ENCODE assay signal across 2 cellular contexts in the genomic region with DNA sequence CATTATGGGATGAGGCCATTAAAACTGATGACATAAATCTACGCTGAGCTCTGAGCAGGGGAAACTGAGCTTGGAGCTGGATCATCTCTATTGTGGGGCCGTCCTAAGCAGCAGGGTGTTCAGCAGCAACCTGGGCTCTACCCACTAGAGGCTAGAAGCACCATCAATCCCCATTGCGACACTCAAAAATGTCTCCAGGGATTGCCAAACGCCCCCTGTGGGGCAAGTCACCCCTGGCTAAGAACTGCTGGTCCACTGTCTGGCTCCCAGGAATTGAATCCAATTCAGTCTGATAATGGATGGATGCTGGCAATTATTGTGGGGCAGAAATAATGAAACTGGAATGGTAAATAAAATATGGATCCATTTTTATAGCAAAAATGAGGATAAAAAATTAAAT.
TF ChIP-seq lines count a peak whose summit lies in the region.

No MANE protein-coding gene starts in this region.

TF ChIP-seq in A549, 52 proteins besides CTCF, POLR2A, EP300 and RAD21 (continued from another document):
- peak; percentile 61 to 82; a peak in 3 of 4 replicates for TF ChIP-seq CEBPB (IDR thresholded peaks at IDR 0.05)
- TF ChIP-seq BHLHE40 (IDR thresholded peaks at IDR 0.05; ENCODE audit: low read depth, low read length), result no peak
- no peak for TF ChIP-seq RARB (CRISPR knock-in tag; IDR thresholded peaks at IDR 0.05)
- TF ChIP-seq CHD4 (IDR thresholded peaks at IDR 0.05; ENCODE audit: borderline replicate concordance), result no peak
TF ChIP-seq in A549: peak in this region for 1.

TF ChIP-seq in endothelial cell of umbilical vein, 7 proteins besides CTCF, POLR2A, EP300 and RAD21 (continued from another document):
- TF ChIP-seq EZH2 (IDR thresholded peaks at IDR 0.05; ENCODE audit: borderline replicate concordance, low read depth, low read length, severe bottlenecking), result no peak
- no peak for TF ChIP-seq GATA2 (IDR thresholded peaks at IDR 0.05; ENCODE audit: insufficient read depth, insufficient read length, low read depth, low read length)
- TF ChIP-seq POLR2AphosphoS5 (IDR thresholded peaks at IDR 0.05; ENCODE audit: insufficient read depth, low read depth, low read length), result no peak
- no peak for TF ChIP-seq MYC (IDR thresholded peaks at IDR 0.05; ENCODE audit: low read depth, low read length)
